18 cellular contexts compared by ENCODE assay signal in the genomic region with DNA sequence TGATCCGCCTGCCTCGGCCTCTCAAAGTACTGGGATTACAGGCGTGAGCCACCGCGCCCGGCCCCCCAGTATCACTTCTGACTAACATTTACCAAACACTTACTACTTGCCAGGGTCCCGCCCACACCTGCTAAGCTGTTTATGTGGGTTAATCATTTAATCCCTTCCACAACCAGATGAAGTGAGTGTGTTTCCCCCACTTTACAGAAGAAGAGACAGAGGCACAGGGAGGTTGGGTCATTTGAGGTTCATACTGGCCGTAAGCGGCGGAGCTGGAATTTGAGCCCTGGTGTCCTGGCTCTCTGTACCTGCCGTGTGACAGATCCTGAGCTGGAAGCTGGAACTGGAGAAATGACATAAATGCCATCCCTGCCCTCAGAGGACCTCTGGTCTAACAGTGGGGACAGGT. TPM values are rescaled to one million over a fixed set of nuclear protein-coding genes. Genes with fewer than 3 reads are reported as not detected.
"Had no signal": no experiment of that assay in that cellular context is flagged by ENCODE, and none has a peak within 500 bp of the region (broad histone marks: within the 10 kb centered on the region; RNA-seq: fewer than 3 reads in every experiment).

No MANE protein-coding gene starts in this region.

- DNase-seq: activated CD4-positive, alpha-beta T cell treated with anti-CD3 and anti-CD28 coated beads, Interleukin-2, amount 50 U/mL, for 1 hour; activated CD4-positive, CD25-positive, alpha-beta regulatory T cell treated with anti-CD3 and anti-CD28 coated beads, Interleukin-2, amount 50 U/mL, for 72 hours; activated CD8-positive, alpha-beta memory T cell treated with anti-CD3 and anti-CD28 coated beads, Interleukin-2, amount 50 U/mL, for 4 hours; activated effector memory CD4-positive, alpha-beta T cell treated with Interleukin-2 at 50 U/mL for 16 hours; activated naive CD4-positive, alpha-beta T cell treated with anti-CD3 and anti-CD28 coated beads, Interleukin-2, amount 50 U/mL, for 16 hours; activated T-cell treated with anti-CD3 and anti-CD28 coated beads, Interleukin-2, amount 50 U/mL, for 4 hours; brain microvascular endothelial cell; left cardiac atrium; midbrain; nephron progenitor cell; right cardiac atrium; stimulated activated CD4-positive, alpha-beta T cell treated with anti-CD3 and anti-CD28 coated beads, Interleukin-15, amount 100 ng/mL, for 24 hours; stimulated activated CD4-positive, alpha-beta T cell treated with anti-CD3 and anti-CD28 coated beads, Interleukin-2, amount 100 ng/mL, for 48 hours had no signal

- H3K4me3 ChIP-seq: coronary artery, esophagus muscularis mucosa, skin epidermis, tibial nerve had no signal

- H3K9me3 ChIP-seq: esophagus muscularis mucosa, tibial nerve had no signal

- H3K36me3 ChIP-seq: brain microvascular endothelial cell, esophagus muscularis mucosa, tibial nerve had no signal

- ATAC-seq: activated T-cell treated with anti-CD3 and anti-CD28 coated beads, Interleukin-2, amount 50 U/mL, for 4 hours; left cardiac atrium; right cardiac atrium had no signal

- H3K27ac ChIP-seq: brain microvascular endothelial cell, coronary artery, esophagus muscularis mucosa, skin epidermis, tibial nerve had no signal

RNA-seq across cellular contexts. Expression of gene MLXIPL, which starts 28.2 kb away (rescaled TPM):
- total RNA-seq: lung microvascular endothelial cell had no signal
